In genomic region chr12:45831590-45831989, GRCh38 we compare ENCODE assay signal across 8 cellular contexts.
"Had no signal": no experiment of that assay in that cellular context is flagged by ENCODE, and none has a peak within 500 bp of the region (broad histone marks: within the 10 kb centered on the region; RNA-seq: fewer than 3 reads in every experiment).

No MANE protein-coding gene starts in this region.

- H3K9ac ChIP-seq: KMS-11 had no signal

- H3K27ac ChIP-seq: HL-60, KMS-11 had no signal

- H3K4me3 Mint-ChIP-seq: IgD-negative memory B cell had no signal

- H3K27me3 Mint-ChIP-seq: IgD-negative memory B cell had no signal

- DNase-seq: IMR-90, KBM-7, KG1 had no signal

- H3K4me2 ChIP-seq: KMS-11 had no signal

- H3K27ac Mint-ChIP-seq: IgD-negative memory B cell had no signal

- ATAC-seq: HepG2 had no signal

- FAIRE-seq: HepG2, HTR-8/SVneo had no signal
